ENCODE assay signal across 7 cellular contexts in the genomic region with DNA sequence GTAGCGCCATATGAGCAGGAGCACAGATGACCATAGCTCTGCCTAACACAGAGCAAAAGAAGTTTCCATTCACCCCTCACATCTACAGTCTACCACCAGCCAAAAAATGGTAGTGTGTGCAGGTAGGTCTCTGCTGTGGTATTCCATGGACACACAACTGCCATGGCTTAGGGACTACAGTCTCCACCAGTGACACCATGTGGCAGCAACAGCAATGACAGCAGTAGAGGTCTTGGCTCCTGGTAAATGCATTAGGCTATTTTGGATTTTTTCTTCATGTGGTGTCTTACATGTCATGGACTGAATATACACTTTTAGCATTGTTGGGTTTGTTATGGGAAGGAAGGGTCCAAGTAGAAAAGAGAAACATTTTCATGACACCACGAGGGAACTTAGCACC.
DNase-seq lines count a peak whose midpoint lies in the region; ATAC-seq and TF ChIP-seq lines count a peak whose summit lies in the region.

No MANE protein-coding gene starts in this region.

- intact Hi-C loops in left ventricle myocardium superior (cut with micrococcal nuclease), result no loop called here
- intact Hi-C loops in spleen (cut with DNase I; ENCODE audit: low total_unique reads), result no loop called here

- H3K4me1 ChIP-seq in osteoblast (ENCODE audit: insufficient read depth, low read length) (no peaks in the 10 kb centered on the region), spleen (no peaks in the 10 kb centered on the region)

- WGBS in spleen, 5 donors, result 77 to 88% (median 82%) methylated on average over 2 of the region's 2 CpGs

- TF ChIP-seq POLR2A in spleen (IDR thresholded peaks at IDR 0.05), result no peak

- no peak overlapping the region for H3K4me2 ChIP-seq in osteoblast (ENCODE audit: insufficient read depth, low read length)

- TF ChIP-seq CTCF in WERI-Rb-1 (IDR thresholded peaks at IDR 0.05; ENCODE audit: low read depth, low read length) (peak; percentile 78), osteoblast (IDR thresholded peaks at IDR 0.05; ENCODE audit: extremely low read depth, low read depth, low read length) (peak; percentile 42), spleen (IDR thresholded peaks at IDR 0.05 in 8 of 11, conservative IDR thresholded peaks at IDR 0.05 in 3 of 11) (peak in 5 of 11 experiments; percentile 21 to 44 (median 33))

- ATAC-seq in GM18861 (IDR thresholded peaks at IDR 0.05; ENCODE audit: unreplicated experiment) (peak; percentile 48), HG02981 (IDR thresholded peaks at IDR 0.05; ENCODE audit: unreplicated experiment) (peak; percentile 68), left ventricle myocardium superior (no peak)

- H3K27me3 ChIP-seq in WERI-Rb-1 (ENCODE audit: insufficient read depth, low read depth, severe bottlenecking) (no peaks in the 10 kb centered on the region), osteoblast (ENCODE audit: insufficient read depth, low read length) (no peaks in the 10 kb centered on the region), spleen (replicated peaks in 1 of 7) (no peaks in the 10 kb centered on the region)

- peak; percentile 50 for DNase-seq in WERI-Rb-1
- no peak for DNase-seq in osteoblast (ENCODE audit: insufficient read length, low spot score, missing footprints)
- DNase-seq in left ventricle myocardium superior, result no peak
- no peak for DNase-seq in spleen
- DNase-seq in stimulated activated naive CD4-positive, alpha-beta T cell (lab: John Stamatoyannopoulos, UW), result no peak

- H3K9me3 ChIP-seq in WERI-Rb-1 (ENCODE audit: severe bottlenecking) (no peaks in the 10 kb centered on the region), osteoblast (ENCODE audit: low read depth, low read length) (no peaks in the 10 kb centered on the region), spleen (no peaks in the 10 kb centered on the region)

- H2AFZ ChIP-seq in osteoblast (ENCODE audit: low read length), result no peak overlapping the region

- no peak overlapping the region for H3K4me3 ChIP-seq in WERI-Rb-1 (ENCODE audit: low read depth, low read length)
- H3K4me3 ChIP-seq in osteoblast (ENCODE audit: insufficient read depth, low read length), result no peak overlapping the region
- H3K4me3 ChIP-seq in spleen, result no peak overlapping the region

- no peaks in the 10 kb centered on the region for H3K79me2 ChIP-seq in osteoblast (ENCODE audit: insufficient read depth, low read length)

- no peaks in the 10 kb centered on the region for H4K20me1 ChIP-seq in osteoblast (ENCODE audit: insufficient read depth, low read length)

- H3K27ac ChIP-seq in WERI-Rb-1 (no peak overlapping the region), osteoblast (ENCODE audit: low read depth, low read length) (no peak overlapping the region), spleen (no peak overlapping the region)

- H3K36me3 ChIP-seq in WERI-Rb-1 (no peaks in the 10 kb centered on the region), osteoblast (ENCODE audit: insufficient read depth, low read length) (no peaks in the 10 kb centered on the region), spleen (no peaks in the 10 kb centered on the region)
